ENCODE assay signal across 8 cellular contexts in genomic region chr14:66624319-66624937, GRCh38.
A peak's percentile ranks its signal among the peaks of the same experiment; 100 is the strongest.
DNase-seq lines count a peak whose midpoint lies in the region; ATAC-seq and TF ChIP-seq lines count a peak whose summit lies in the region.

No MANE protein-coding gene starts in this region.

- intact Hi-C loops in right cardiac atrium (cut with DNase I) (no loop called here), gastrocnemius medialis (cut with DNase I; ENCODE audit: low total_unique reads) (loop anchor here (2.0 kb wide), 2 partner anchors 38 to 120 kb away; no protein-coding TSS in a partner anchor)

- H3K36me3 ChIP-seq in gastrocnemius medialis, result no peaks in the 10 kb centered on the region

- ATAC-seq in HG02798 (IDR thresholded peaks at IDR 0.05; ENCODE audit: poor library complexity, unreplicated experiment) (peak; percentile 55), right cardiac atrium (peak; percentile 92 to 97), gastrocnemius medialis (peak; percentile 54 to 88), GM19395 (IDR thresholded peaks at IDR 0.05; ENCODE audit: unreplicated experiment) (no peak)

- H3K4me3 ChIP-seq in right cardiac atrium (ENCODE audit: low read length) (no peak overlapping the region), gastrocnemius medialis (no peak overlapping the region)

- no peak for TF ChIP-seq POLR2A in gastrocnemius medialis (IDR thresholded peaks at IDR 0.05)

- peak; percentile 36 to 71 (median 51) for TF ChIP-seq CTCF in gastrocnemius medialis (IDR thresholded peaks at IDR 0.05 in 4 of 5, conservative IDR thresholded peaks at IDR 0.05 in 1 of 5)

- no peaks in the 10 kb centered on the region for H3K4me1 ChIP-seq in right cardiac atrium (ENCODE audit: control insufficient read depth, insufficient read depth, low read length)
- H3K4me1 ChIP-seq in gastrocnemius medialis, result peaks cover 10 to 23% of the 10 kb centered on the region in 2 donors

- H3K27me3 ChIP-seq in right cardiac atrium (ENCODE audit: control insufficient read depth, insufficient read depth) (no peaks in the 10 kb centered on the region), gastrocnemius medialis (no peaks in the 10 kb centered on the region)

- WGBS in right cardiac atrium, result 3% methylated on average over 2 of the region's 2 CpGs

- no peaks in the 10 kb centered on the region for H3K9me3 ChIP-seq in right cardiac atrium (ENCODE audit: control insufficient read depth, low read length)
- H3K9me3 ChIP-seq in gastrocnemius medialis, result no peaks in the 10 kb centered on the region

- H3K27ac ChIP-seq in right cardiac atrium (ENCODE audit: low read length) (no peak overlapping the region), gastrocnemius medialis (no peak overlapping the region)

- DNase-seq in NCI-H2029 (lab: John Stamatoyannopoulos, UW) (peak; percentile 2), NCI-H2029 treated with DMSO at 0.1 percent for 48 hours (lab: John Stamatoyannopoulos, UW) (no peak), NCI-H82 treated with DMSO at 0.1 percent for 48 hours (lab: John Stamatoyannopoulos, UW; ENCODE audit: unreplicated experiment) (peak; percentile 5), amniotic stem cell (lab: John Stamatoyannopoulos, UW) (peak; percentile 24), right cardiac atrium (peak; percentile 55 to 79 (median 76)), gastrocnemius medialis (peak in 1 of 2 donors; percentile 32)

- in situ Hi-C loops in gastrocnemius medialis (cut with MboI; ENCODE audit: low sequenced_read_pairs in 4 of 4), result no loop called here
